9 cellular contexts compared by ENCODE assay signal in genomic region chr16:84607694-84608093, GRCh38. TPM values are rescaled to one million over a fixed set of nuclear protein-coding genes. Genes with fewer than 3 reads are reported as not detected.
A peak's percentile ranks its signal among the peaks of the same experiment; 100 is the strongest.
DNase-seq lines count a peak whose midpoint lies in the region; ATAC-seq and TF ChIP-seq lines count a peak whose summit lies in the region.
"Had no signal": no experiment of that assay in that cellular context is flagged by ENCODE, and none has a peak within 500 bp of the region (broad histone marks: within the 10 kb centered on the region; RNA-seq: fewer than 3 reads in every experiment).

No MANE protein-coding gene starts in this region.

- no peaks in the 10 kb centered on the region for H3K9me3 Mint-ChIP-seq in activated naive CD4-positive, alpha-beta T cell treated with anti-CD3 and anti-CD28 coated beads, Interleukin-2, amount 50 U/mL, for 24 hours
- H3K9me3 Mint-ChIP-seq in activated naive CD8-positive, alpha-beta T cell treated with anti-CD3 and anti-CD28 coated beads for 36 hours = no peaks in the 10 kb centered on the region

- no peaks in the 10 kb centered on the region for H3K27me3 Mint-ChIP-seq in activated naive CD4-positive, alpha-beta T cell treated with anti-CD3 and anti-CD28 coated beads, Interleukin-2, amount 50 U/mL, for 24 hours
- no peaks in the 10 kb centered on the region for H3K27me3 Mint-ChIP-seq in activated naive CD8-positive, alpha-beta T cell treated with anti-CD3 and anti-CD28 coated beads for 36 hours

- H3K27ac ChIP-seq in thymus (ENCODE audit: low read depth) = peak overlapping the region; percentile 34
- H3K27ac ChIP-seq in mammary epithelial cell (ENCODE audit: insufficient read depth, low read depth, low read length) = no peak overlapping the region

- no peak for DNase-seq in activated naive CD4-positive, alpha-beta T cell treated with anti-CD3 and anti-CD28 coated beads, Interleukin-2, amount 50 U/mL, for 16 hours
- no peak for DNase-seq in activated naive CD8-positive, alpha-beta T cell treated with anti-CD3 and anti-CD28 coated beads for 36 hours
- DNase-seq in iPS-NIHi11 (ENCODE audit: low spot score) (no peak), mammary epithelial cell (no peak), NCI-H69 (lab: John Stamatoyannopoulos, UW) (no peak)

- BruUV-seq in mammary epithelial cell (replicated peaks; lab: Mats Ljungman, UMichigan) = no TSS peak

- TF ChIP-seq CTCF in mammary epithelial cell (conservative IDR thresholded peaks at IDR 0.05 in 1 of 2, IDR thresholded peaks at IDR 0.05 in 1 of 2; ENCODE audit: extremely low read depth in 1 of 2, insufficient read depth in 1 of 2, low read depth in 1 of 2, low read length in 2 of 2) = no peak

- no peaks in the 10 kb centered on the region for H3K9me3 ChIP-seq in thymus (ENCODE audit: control insufficient read depth)
- no peaks in the 10 kb centered on the region for H3K9me3 ChIP-seq in mammary epithelial cell (replicated peaks; ENCODE audit: insufficient read depth, low read length)

- H3K27me3 ChIP-seq in thymus (ENCODE audit: control insufficient read depth, insufficient read depth) = no peaks in the 10 kb centered on the region
- H3K27me3 ChIP-seq in mammary epithelial cell (ENCODE audit: insufficient read depth, low read length) = no peaks in the 10 kb centered on the region

- H3K36me3 ChIP-seq in thymus (ENCODE audit: control insufficient read depth, insufficient read depth) = no peaks in the 10 kb centered on the region
- H3K36me3 ChIP-seq in mammary epithelial cell (ENCODE audit: insufficient read depth, low read length) = peaks cover 2% of the 10 kb centered on the region

- in situ Hi-C loops in mammary epithelial cell (cut with MboI; ENCODE audit: low sequenced_read_pairs in 2 of 2) = no loop called here

- WGBS in thymus = 19% methylated on average over 7 of the region's 7 CpGs
- WGBS in mammary epithelial cell (ENCODE audit: low coverage, missing lambda C conversion rate) = 83% methylated on average over 5 of the region's 7 CpGs

- no peak overlapping the region for H3K4me2 ChIP-seq in mammary epithelial cell (ENCODE audit: insufficient read depth, low read depth, low read length)

- no peak overlapping the region for H3K4me3 ChIP-seq in thymus (ENCODE audit: low read length)
- no peak overlapping the region for H3K4me3 ChIP-seq in mammary epithelial cell (replicated peaks in 1 of 3; ENCODE audit: insufficient read depth in 1 of 3, low read depth in 2 of 3, low read length in 3 of 3)

- H3K4me3 Mint-ChIP-seq in activated naive CD4-positive, alpha-beta T cell treated with anti-CD3 and anti-CD28 coated beads, Interleukin-2, amount 50 U/mL, for 24 hours = peak overlapping the region; percentile 74
- H3K4me3 Mint-ChIP-seq in activated naive CD8-positive, alpha-beta T cell treated with anti-CD3 and anti-CD28 coated beads for 36 hours = peak overlapping the region; percentile 55

- intact Hi-C loops in mammary epithelial cell (cut with micrococcal nuclease) = no loop called here

- no peaks in the 10 kb centered on the region for H3K4me1 ChIP-seq in thymus (ENCODE audit: control insufficient read depth, insufficient read depth, low read length)
- peaks cover 10% of the 10 kb centered on the region for H3K4me1 ChIP-seq in mammary epithelial cell (ENCODE audit: insufficient read depth, low read length)

- CTCF ChIA-PET in mammary epithelial cell (lab: Charles Lee; ENCODE audit: low non-redundant PET) = no interaction called here

- peaks cover 99% of the 10 kb centered on the region for H3K79me2 ChIP-seq in mammary epithelial cell (ENCODE audit: insufficient read depth, low read length)

- peak; percentile 56 for ATAC-seq in HG03460 (IDR thresholded peaks at IDR 0.05; ENCODE audit: unreplicated experiment)
- ATAC-seq: Panc1 had no signal

- H2AFZ ChIP-seq in mammary epithelial cell (ENCODE audit: low read depth, low read length) = no peak overlapping the region

- H4K20me1 ChIP-seq in mammary epithelial cell (ENCODE audit: insufficient read depth, low read length) = no peaks in the 10 kb centered on the region

- peak overlapping the region; percentile 92 for H3K27ac Mint-ChIP-seq in activated naive CD4-positive, alpha-beta T cell treated with anti-CD3 and anti-CD28 coated beads, Interleukin-2, amount 50 U/mL, for 24 hours
- peak overlapping the region; percentile 81 for H3K27ac Mint-ChIP-seq in activated naive CD8-positive, alpha-beta T cell treated with anti-CD3 and anti-CD28 coated beads for 36 hours

- dilution Hi-C loops in mammary epithelial cell (cut with HindIII; ENCODE audit: low sequenced_read_pairs) = no loop called here

- peaks cover 14% of the 10 kb centered on the region for H3K36me3 Mint-ChIP-seq in activated naive CD4-positive, alpha-beta T cell treated with anti-CD3 and anti-CD28 coated beads, Interleukin-2, amount 50 U/mL, for 24 hours
- H3K36me3 Mint-ChIP-seq in activated naive CD8-positive, alpha-beta T cell treated with anti-CD3 and anti-CD28 coated beads for 36 hours = peaks cover 89% of the 10 kb centered on the region

- H3K4me1 Mint-ChIP-seq in activated naive CD4-positive, alpha-beta T cell treated with anti-CD3 and anti-CD28 coated beads, Interleukin-2, amount 50 U/mL, for 24 hours = peaks cover 87% of the 10 kb centered on the region
- H3K4me1 Mint-ChIP-seq in activated naive CD8-positive, alpha-beta T cell treated with anti-CD3 and anti-CD28 coated beads for 36 hours = peaks cover 87% of the 10 kb centered on the region

- H3K9ac ChIP-seq in mammary epithelial cell (ENCODE audit: insufficient read depth, low read length) = no peak overlapping the region

RNA-seq across cellular contexts. Expression of gene COTL1, which starts 10.2 kb away (rescaled TPM):
- total RNA-seq in activated naive CD8-positive, alpha-beta T cell treated with anti-CD3 and anti-CD28 coated beads for 36 hours = 100 to 1,000 TPM; 588 to 605 TPM
- polyA plus RNA-seq in thymus = 145 TPM
- total RNA-seq in mammary epithelial cell = 100 to 1,000 TPM in 1 of 2 donors, 10 to 100 TPM in 1; 79.2 to 202 TPM
- polyA plus RNA-seq in mammary epithelial cell = 190 TPM
- 217 TPM for polyA minus RNA-seq in mammary epithelial cell

RNA-seq across cellular contexts. Expression of gene KLHL36, which starts 40.6 kb away (rescaled TPM):
- total RNA-seq in activated naive CD8-positive, alpha-beta T cell treated with anti-CD3 and anti-CD28 coated beads for 36 hours = 10 to 100 TPM; 32.6 to 34.8 TPM
- 17.8 TPM for polyA plus RNA-seq in thymus
- 100 to 1,000 TPM in 1 of 2 donors, 10 to 100 TPM in 1; 52.9 to 103 TPM for total RNA-seq in mammary epithelial cell
- polyA plus RNA-seq in mammary epithelial cell = 38.8 TPM
- polyA minus RNA-seq in mammary epithelial cell = 35.9 TPM
